8 cellular contexts compared by ENCODE assay signal in the genomic region with DNA sequence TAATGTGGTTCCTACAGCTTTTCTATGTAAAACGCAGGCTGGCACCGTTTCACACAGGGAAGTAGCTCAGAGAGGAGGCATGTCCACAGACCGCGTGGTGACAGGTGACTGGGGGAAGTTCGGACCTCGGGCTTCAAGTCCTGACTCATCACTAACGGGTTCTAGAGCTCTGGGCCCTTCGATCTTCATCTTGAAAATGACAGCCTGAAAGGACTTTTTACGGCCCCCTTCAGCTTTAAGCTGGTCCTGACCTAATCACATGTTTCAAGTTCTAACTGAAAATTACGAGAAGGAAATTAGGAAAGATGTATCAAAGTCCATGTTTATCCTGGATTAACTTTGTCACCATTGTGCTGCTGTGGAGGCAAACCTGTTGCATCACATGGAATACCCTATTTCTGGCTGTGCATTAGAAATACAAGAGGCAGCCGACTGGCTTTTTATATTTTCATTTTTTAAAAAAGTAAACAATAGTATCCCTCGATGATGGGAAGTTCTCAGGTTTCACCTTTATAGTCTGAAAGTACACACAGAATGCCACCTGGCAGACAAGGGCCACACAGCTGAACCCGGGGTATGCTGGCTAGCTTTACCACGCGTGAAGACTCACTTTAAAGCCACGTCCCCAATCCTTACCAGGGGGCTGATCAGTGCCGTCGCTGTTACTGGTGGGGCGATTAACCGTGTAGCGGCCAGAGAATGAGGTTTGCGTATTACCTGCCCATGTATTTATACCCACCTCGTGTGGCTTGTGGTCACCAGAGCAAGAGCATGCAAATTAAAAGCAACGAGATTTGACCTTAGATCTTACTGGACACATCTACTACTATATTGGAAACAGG. TPM values are rescaled to one million over a fixed set of nuclear protein-coding genes. Genes with fewer than 3 reads are reported as not detected.
DNase-seq lines count a peak whose midpoint lies in the region; ATAC-seq, FAIRE-seq and TF ChIP-seq lines count a peak whose summit lies in the region.

No MANE protein-coding gene starts in this region.

- FAIRE-seq in GM18507 (lab: Jason Lieb, UNC), result peak; percentile 72

- H3K27me3 ChIP-seq in AG04450 (ENCODE audit: control insufficient read depth, insufficient read depth, low read length) (no peaks in the 10 kb centered on the region), right cardiac atrium (ENCODE audit: control insufficient read depth, insufficient read depth) (no peaks in the 10 kb centered on the region)

- H3K36me3 Mint-ChIP-seq in activated naive CD4-positive, alpha-beta T cell treated with anti-CD3 and anti-CD28 coated beads, Interleukin-2, amount 50 U/mL, for 72 hours, result peaks cover 16 to 18% of the 10 kb centered on the region in 2 donors

- peak; percentile 18 for ATAC-seq in HG02852 (IDR thresholded peaks at IDR 0.05; ENCODE audit: unreplicated experiment)
- ATAC-seq in activated naive CD4-positive, alpha-beta T cell treated with anti-CD3 and anti-CD28 coated beads, Interleukin-2, amount 50 U/mL, for 72 hours, result peak in 1 of 2 donors; percentile 14
- no peak for ATAC-seq in right cardiac atrium
- ATAC-seq in sciatic nerve, result peak; percentile 33

- WGBS in right cardiac atrium, result 22% methylated on average over 24 of the region's 24 CpGs

- no peak for TF ChIP-seq CTCF in AG04450 (IDR thresholded peaks at IDR 0.05; ENCODE audit: low read depth, low read length)

- H3K9me3 Mint-ChIP-seq in activated naive CD4-positive, alpha-beta T cell treated with anti-CD3 and anti-CD28 coated beads, Interleukin-2, amount 50 U/mL, for 72 hours, result no peaks in the 10 kb centered on the region

- peak overlapping the region; percentile 90 to 97 for H3K27ac Mint-ChIP-seq in activated naive CD4-positive, alpha-beta T cell treated with anti-CD3 and anti-CD28 coated beads, Interleukin-2, amount 50 U/mL, for 72 hours

- DNase-seq in AG04450 (ENCODE audit: low read depth, low spot score), result no peak
- no peak for DNase-seq in GM18507 (ENCODE audit: extremely low spot score, insufficient read length, low read depth)
- peak; percentile 77 for DNase-seq in NCI-H526 treated with DMSO at 0.1 percent for 48 hours (lab: John Stamatoyannopoulos, UW)
- DNase-seq in activated naive CD4-positive, alpha-beta T cell treated with anti-CD3 and anti-CD28 coated beads, Interleukin-2, amount 50 U/mL, for 72 hours (ENCODE audit: low spot score in 2 of 2), result peak; percentile 13 to 60
- peak in 2 of 3 donors; percentile 37 to 63 for DNase-seq in right cardiac atrium
- peak; percentile 65 for DNase-seq in sciatic nerve (ENCODE audit: low spot score)
- no peak for DNase-seq in EL

- H3K9me3 ChIP-seq in AG04450 (ENCODE audit: control insufficient read depth, insufficient read depth, low read length) (no peaks in the 10 kb centered on the region; the same call in 1 of the 2 replicates), right cardiac atrium (ENCODE audit: control insufficient read depth, low read length) (no peaks in the 10 kb centered on the region)

- CTCF ChIA-PET in AG04450 (lab: Charles Lee), result interaction anchor here (1.3 to 1.8 kb wide), 4 partner anchors 9 to 218 kb away, joined by 3 to 16 read pairs (median 8); no protein-coding TSS in a partner anchor

- intact Hi-C loops in right cardiac atrium (cut with DNase I) (no loop called here), sciatic nerve (cut with DNase I) (no loop called here)

- H3K27ac ChIP-seq in AG04450 (ENCODE audit: low read depth, low read length) (no peak overlapping the region), right cardiac atrium (ENCODE audit: low read length) (peak overlapping the region; percentile 54)

- POLR2A ChIA-PET in AG04450 (lab: Yijun Ruan, JAX), result interaction anchor here (1.2 kb wide), 1 partner anchor 87 kb away, joined by 3 read pairs; no protein-coding TSS in a partner anchor

- H3K4me3 ChIP-seq in AG04450 (ENCODE audit: low read depth, low read length) (peak overlapping the region; percentile 86), right cardiac atrium (ENCODE audit: low read length) (peak overlapping the region; percentile 81)

- H3K4me1 ChIP-seq in right cardiac atrium (ENCODE audit: control insufficient read depth, insufficient read depth, low read length), result no peaks in the 10 kb centered on the region

RNA-seq across cellular contexts. Expression of gene MAN1A1, which starts 1.9 kb away (rescaled TPM):
- polyA plus RNA-seq in AG04450 (2011; rRNA removed) (18.7 and 27.5 TPM in 2 replicates), right cardiac atrium (11.6 TPM)
- 6.0 and 9.7 TPM in 2 replicates for polyA minus RNA-seq in AG04450 (2011; rRNA and poly(A)+ RNA removed)
- total RNA-seq in activated naive CD4-positive, alpha-beta T cell treated with anti-CD3 and anti-CD28 coated beads, Interleukin-2, amount 50 U/mL, for 72 hours, result 10 to 100 TPM; 18.6 to 25.9 TPM
- total RNA-seq in right cardiac atrium (10 to 100 TPM; 14.1 to 29.7 (median 22.7) TPM), sciatic nerve (65.1 TPM)

Comparison
In these comparisons a context has a peak if more than half of its experiments do, and no peak if none do; other contexts are left out.
1. DNase-seq: peak in NCI-H526 treated with DMSO at 0.1 percent for 48 hours (single experiment), activated naive CD4-positive, alpha-beta T cell treated with anti-CD3 and anti-CD28 coated beads, Interleukin-2, amount 50 U/mL, for 72 hours (2 of 2), right cardiac atrium (2 of 3) and sciatic nerve (single experiment); none in AG04450 (single experiment), GM18507 (single experiment) and EL (single experiment).
2. ATAC-seq: peak in HG02852 (single experiment) and sciatic nerve (single experiment); none in right cardiac atrium (0 of 2).